In genomic region chrX:23841847-23842522, GRCh38 we compare ENCODE assay signal across 1 cellular context.
TF ChIP-seq lines count a peak whose summit lies in the region.

No MANE protein-coding gene starts in this region.

TF ChIP-seq in HepG2, 621 proteins besides CTCF, POLR2A, EP300 and RAD21 (continued from another document and continues in another):
- no peak for TF ChIP-seq MLX (CRISPR knock-in tag; IDR thresholded peaks at IDR 0.05)
- no peak for TF ChIP-seq ZEB1 (IDR thresholded peaks at IDR 0.05; ENCODE audit: insufficient replicate concordance, low read depth)
- 0 out of 2 replicates have a peak, but pooled peaks have one; percentile 31 for TF ChIP-seq ERF (CRISPR knock-in tag; IDR thresholded peaks at IDR 0.05)
- TF ChIP-seq ZNF790 (CRISPR knock-in tag; IDR thresholded peaks at IDR 0.05; ENCODE audit: borderline replicate concordance), result no peak
- TF ChIP-seq CHD2 (IDR thresholded peaks at IDR 0.05; ENCODE audit: low read depth, low read length), result no peak
- TF ChIP-seq TP53 (CRISPR knock-in tag; conservative IDR thresholded peaks at IDR 0.05), result no peak
- no peak for TF ChIP-seq ZNF598 (CRISPR knock-in tag; IDR thresholded peaks at IDR 0.05; ENCODE audit: borderline replicate concordance)
- peak; percentile 93 for TF ChIP-seq ISL2 (CRISPR knock-in tag; IDR thresholded peaks at IDR 0.05)
- TF ChIP-seq AKAP8 (CRISPR knock-in tag; IDR thresholded peaks at IDR 0.05), result no peak
- TF ChIP-seq ZNF691 (CRISPR knock-in tag; IDR thresholded peaks at IDR 0.05; ENCODE audit: borderline replicate concordance, low read depth), result no peak
- TF ChIP-seq ZNF704 (CRISPR knock-in tag; IDR thresholded peaks at IDR 0.05; ENCODE audit: borderline replicate concordance), result no peak
- TF ChIP-seq MZF1 (CRISPR knock-in tag; IDR thresholded peaks at IDR 0.05; ENCODE audit: borderline replicate concordance), result no peak
- 0 out of 2 replicates have a peak, but pooled peaks have one; percentile 38 for TF ChIP-seq HHEX (CRISPR knock-in tag; IDR thresholded peaks at IDR 0.05)
- TF ChIP-seq PHF21A (CRISPR knock-in tag; IDR thresholded peaks at IDR 0.05), result peak; percentile 67
- TF ChIP-seq ZNF850 (CRISPR knock-in tag; conservative IDR thresholded peaks at IDR 0.05), result no peak
- peak; percentile 72; the same call in 1 of the 2 replicates for TF ChIP-seq TBX2 (CRISPR knock-in tag; IDR thresholded peaks at IDR 0.05; ENCODE audit: borderline replicate concordance)
- peak; percentile 72; the same call in 1 of the 2 replicates for TF ChIP-seq GATA4 (IDR thresholded peaks at IDR 0.05; ENCODE audit: borderline replicate concordance, low read depth)
- peak; percentile 78; the same call in 1 of the 2 replicates for TF ChIP-seq SOX5 (CRISPR knock-in tag; IDR thresholded peaks at IDR 0.05; ENCODE audit: borderline replicate concordance)
- TF ChIP-seq ZMYM4 (CRISPR knock-in tag; IDR thresholded peaks at IDR 0.05), result peak; percentile 41; the same call in 1 of the 2 replicates
- TF ChIP-seq ZSCAN5A (CRISPR knock-in tag; IDR thresholded peaks at IDR 0.05; ENCODE audit: borderline replicate concordance), result no peak
- TF ChIP-seq ZNF205 (CRISPR knock-in tag; IDR thresholded peaks at IDR 0.05), result no peak
- TF ChIP-seq HMG20A (CRISPR knock-in tag; IDR thresholded peaks at IDR 0.05; ENCODE audit: borderline replicate concordance), result peak; percentile 66; the same call in 1 of the 2 replicates
- TF ChIP-seq ELF4 (CRISPR knock-in tag; IDR thresholded peaks at IDR 0.05; ENCODE audit: borderline replicate concordance), result no peak
- no peak for TF ChIP-seq ZNF343 (CRISPR knock-in tag; IDR thresholded peaks at IDR 0.05)
- no peak for TF ChIP-seq SOX6 (IDR thresholded peaks at IDR 0.05)
- TF ChIP-seq SOX6 (CRISPR knock-in tag; IDR thresholded peaks at IDR 0.05), result peak; percentile 87
- no peak for TF ChIP-seq SMC3 (IDR thresholded peaks at IDR 0.05; ENCODE audit: low read length)
- TF ChIP-seq KDM6A (CRISPR knock-in tag; IDR thresholded peaks at IDR 0.05; ENCODE audit: low read depth), result 0 out of 2 replicates have a peak, but pooled peaks have one; percentile 21
- TF ChIP-seq MXD1 (CRISPR knock-in tag; IDR thresholded peaks at IDR 0.05), result no peak
- peak; percentile 78; the same call in 1 of the 2 replicates for TF ChIP-seq ELF3 (CRISPR knock-in tag; IDR thresholded peaks at IDR 0.05)
- peak; percentile 71; the same call in 1 of the 2 replicates for TF ChIP-seq AHDC1 (CRISPR knock-in tag; IDR thresholded peaks at IDR 0.05; ENCODE audit: borderline replicate concordance)
- no peak for TF ChIP-seq ZBTB25 (CRISPR knock-in tag; IDR thresholded peaks at IDR 0.05)
- no peak for TF ChIP-seq WIZ (CRISPR knock-in tag; IDR thresholded peaks at IDR 0.05)
- peak in 1 of 2 experiments; percentile 73; a peak in 2 of 4 replicates for TF ChIP-seq ATF4 (CRISPR knock-in tag; IDR thresholded peaks at IDR 0.05)
- TF ChIP-seq ZNF232 (CRISPR knock-in tag; IDR thresholded peaks at IDR 0.05; ENCODE audit: borderline replicate concordance), result no peak
- TF ChIP-seq BCL6 (CRISPR knock-in tag; IDR thresholded peaks at IDR 0.05), result peak; percentile 68; the same call in 1 of the 2 replicates
- no peak for TF ChIP-seq ZNF749 (CRISPR knock-in tag; IDR thresholded peaks at IDR 0.05; ENCODE audit: borderline replicate concordance)
- no peak for TF ChIP-seq ZNF17 (CRISPR knock-in tag; IDR thresholded peaks at IDR 0.05)
- no peak for TF ChIP-seq UBTF (CRISPR knock-in tag; IDR thresholded peaks at IDR 0.05)
- TF ChIP-seq SKIL (CRISPR knock-in tag; IDR thresholded peaks at IDR 0.05; ENCODE audit: borderline replicate concordance), result peak; percentile 50; the same call in 1 of the 2 replicates
- TF ChIP-seq ZNF784 (CRISPR knock-in tag; IDR thresholded peaks at IDR 0.05; ENCODE audit: borderline replicate concordance), result no peak
- no peak for TF ChIP-seq ZFY (CRISPR knock-in tag; IDR thresholded peaks at IDR 0.05)
- TF ChIP-seq HNRNPH1 (optimal IDR thresholded peaks at IDR 0.05; ENCODE audit: low read depth, low read length), result no peak
- 0 out of 2 replicates have a peak, but pooled peaks have one; percentile 59 for TF ChIP-seq MEF2D (CRISPR knock-in tag; IDR thresholded peaks at IDR 0.05)
- no peak for TF ChIP-seq NFIB (CRISPR knock-in tag; IDR thresholded peaks at IDR 0.05; ENCODE audit: borderline replicate concordance)
- TF ChIP-seq PREB (CRISPR knock-in tag; IDR thresholded peaks at IDR 0.05), result no peak
